In the genomic region with DNA sequence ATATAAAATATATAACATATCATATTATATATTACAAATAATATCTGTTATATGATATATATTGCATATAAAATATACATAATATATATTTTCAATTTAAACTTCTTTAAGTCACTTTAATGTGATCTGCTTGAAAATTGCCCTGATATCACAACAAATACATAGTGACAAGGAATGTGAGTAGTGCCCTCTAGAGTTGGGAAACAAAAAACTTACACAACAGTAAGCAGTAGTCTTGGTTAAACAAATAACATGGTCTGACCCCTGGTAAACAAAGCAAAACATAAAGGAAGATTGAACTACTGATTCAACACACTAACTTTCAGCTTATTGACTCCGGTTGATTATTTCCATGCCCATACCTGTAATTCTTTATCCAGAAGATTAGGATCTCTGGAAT, we compare ENCODE assay signal across 1 cellular context.
TF ChIP-seq lines count a peak whose summit lies in the region.

No MANE protein-coding gene starts in this region.

TF ChIP-seq in GM12878, 131 proteins besides CTCF, POLR2A, EP300 and RAD21 (continued from another document):
- TF ChIP-seq, protein P1, sequence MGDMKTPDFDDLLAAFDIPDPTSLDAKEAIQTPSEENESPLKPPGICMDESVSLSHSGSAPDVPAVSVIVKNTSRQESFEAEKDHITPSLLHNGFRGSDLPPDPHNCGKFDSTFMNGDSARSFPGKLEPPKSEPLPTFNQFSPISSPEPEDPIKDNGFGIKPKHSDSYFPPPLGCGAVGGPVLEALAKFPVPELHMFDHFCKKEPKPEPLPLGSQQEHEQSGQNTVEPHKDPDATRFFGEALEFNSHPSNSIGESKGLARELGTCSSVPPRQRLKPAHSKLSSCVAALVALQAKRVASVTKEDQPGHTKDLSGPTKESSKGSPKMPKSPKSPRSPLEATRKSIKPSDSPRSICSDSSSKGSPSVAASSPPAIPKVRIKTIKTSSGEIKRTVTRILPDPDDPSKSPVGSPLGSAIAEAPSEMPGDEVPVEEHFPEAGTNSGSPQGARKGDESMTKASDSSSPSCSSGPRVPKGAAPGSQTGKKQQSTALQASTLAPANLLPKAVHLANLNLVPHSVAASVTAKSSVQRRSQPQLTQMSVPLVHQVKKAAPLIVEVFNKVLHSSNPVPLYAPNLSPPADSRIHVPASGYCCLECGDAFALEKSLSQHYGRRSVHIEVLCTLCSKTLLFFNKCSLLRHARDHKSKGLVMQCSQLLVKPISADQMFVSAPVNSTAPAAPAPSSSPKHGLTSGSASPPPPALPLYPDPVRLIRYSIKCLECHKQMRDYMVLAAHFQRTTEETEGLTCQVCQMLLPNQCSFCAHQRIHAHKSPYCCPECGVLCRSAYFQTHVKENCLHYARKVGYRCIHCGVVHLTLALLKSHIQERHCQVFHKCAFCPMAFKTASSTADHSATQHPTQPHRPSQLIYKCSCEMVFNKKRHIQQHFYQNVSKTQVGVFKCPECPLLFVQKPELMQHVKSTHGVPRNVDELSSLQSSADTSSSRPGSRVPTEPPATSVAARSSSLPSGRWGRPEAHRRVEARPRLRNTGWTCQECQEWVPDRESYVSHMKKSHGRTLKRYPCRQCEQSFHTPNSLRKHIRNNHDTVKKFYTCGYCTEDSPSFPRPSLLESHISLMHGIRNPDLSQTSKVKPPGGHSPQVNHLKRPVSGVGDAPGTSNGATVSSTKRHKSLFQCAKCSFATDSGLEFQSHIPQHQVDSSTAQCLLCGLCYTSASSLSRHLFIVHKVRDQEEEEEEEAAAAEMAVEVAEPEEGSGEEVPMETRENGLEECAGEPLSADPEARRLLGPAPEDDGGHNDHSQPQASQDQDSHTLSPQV (IDR thresholded peaks at IDR 0.05), result no peak
- no peak for TF ChIP-seq PAX8 (IDR thresholded peaks at IDR 0.05)
- no peak for TF ChIP-seq NFIC (IDR thresholded peaks at IDR 0.05; ENCODE audit: low read depth, low read length)
- TF ChIP-seq PML (IDR thresholded peaks at IDR 0.05; ENCODE audit: low read length), result no peak
- TF ChIP-seq HDAC6 (IDR thresholded peaks at IDR 0.05; ENCODE audit: unreplicated experiment), result no peak
- TF ChIP-seq, protein P2, sequence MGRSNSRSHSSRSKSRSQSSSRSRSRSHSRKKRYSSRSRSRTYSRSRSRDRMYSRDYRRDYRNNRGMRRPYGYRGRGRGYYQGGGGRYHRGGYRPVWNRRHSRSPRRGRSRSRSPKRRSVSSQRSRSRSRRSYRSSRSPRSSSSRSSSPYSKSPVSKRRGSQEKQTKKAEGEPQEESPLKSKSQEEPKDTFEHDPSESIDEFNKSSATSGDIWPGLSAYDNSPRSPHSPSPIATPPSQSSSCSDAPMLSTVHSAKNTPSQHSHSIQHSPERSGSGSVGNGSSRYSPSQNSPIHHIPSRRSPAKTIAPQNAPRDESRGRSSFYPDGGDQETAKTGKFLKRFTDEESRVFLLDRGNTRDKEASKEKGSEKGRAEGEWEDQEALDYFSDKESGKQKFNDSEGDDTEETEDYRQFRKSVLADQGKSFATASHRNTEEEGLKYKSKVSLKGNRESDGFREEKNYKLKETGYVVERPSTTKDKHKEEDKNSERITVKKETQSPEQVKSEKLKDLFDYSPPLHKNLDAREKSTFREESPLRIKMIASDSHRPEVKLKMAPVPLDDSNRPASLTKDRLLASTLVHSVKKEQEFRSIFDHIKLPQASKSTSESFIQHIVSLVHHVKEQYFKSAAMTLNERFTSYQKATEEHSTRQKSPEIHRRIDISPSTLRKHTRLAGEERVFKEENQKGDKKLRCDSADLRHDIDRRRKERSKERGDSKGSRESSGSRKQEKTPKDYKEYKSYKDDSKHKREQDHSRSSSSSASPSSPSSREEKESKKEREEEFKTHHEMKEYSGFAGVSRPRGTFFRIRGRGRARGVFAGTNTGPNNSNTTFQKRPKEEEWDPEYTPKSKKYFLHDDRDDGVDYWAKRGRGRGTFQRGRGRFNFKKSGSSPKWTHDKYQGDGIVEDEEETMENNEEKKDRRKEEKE (IDR thresholded peaks at IDR 0.05), result no peak
- no peak for TF ChIP-seq TCF3 (IDR thresholded peaks at IDR 0.05; ENCODE audit: borderline replicate concordance, insufficient read depth, low read depth, low read length)
- TF ChIP-seq, protein P3, sequence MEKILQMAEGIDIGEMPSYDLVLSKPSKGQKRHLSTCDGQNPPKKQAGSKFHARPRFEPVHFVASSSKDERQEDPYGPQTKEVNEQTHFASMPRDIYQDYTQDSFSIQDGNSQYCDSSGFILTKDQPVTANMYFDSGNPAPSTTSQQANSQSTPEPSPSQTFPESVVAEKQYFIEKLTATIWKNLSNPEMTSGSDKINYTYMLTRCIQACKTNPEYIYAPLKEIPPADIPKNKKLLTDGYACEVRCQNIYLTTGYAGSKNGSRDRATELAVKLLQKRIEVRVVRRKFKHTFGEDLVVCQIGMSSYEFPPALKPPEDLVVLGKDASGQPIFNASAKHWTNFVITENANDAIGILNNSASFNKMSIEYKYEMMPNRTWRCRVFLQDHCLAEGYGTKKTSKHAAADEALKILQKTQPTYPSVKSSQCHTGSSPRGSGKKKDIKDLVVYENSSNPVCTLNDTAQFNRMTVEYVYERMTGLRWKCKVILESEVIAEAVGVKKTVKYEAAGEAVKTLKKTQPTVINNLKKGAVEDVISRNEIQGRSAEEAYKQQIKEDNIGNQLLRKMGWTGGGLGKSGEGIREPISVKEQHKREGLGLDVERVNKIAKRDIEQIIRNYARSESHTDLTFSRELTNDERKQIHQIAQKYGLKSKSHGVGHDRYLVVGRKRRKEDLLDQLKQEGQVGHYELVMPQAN (conservative IDR thresholded peaks at IDR 0.05), result no peak
- TF ChIP-seq ZBED1 (IDR thresholded peaks at IDR 0.05; ENCODE audit: borderline replicate concordance), result no peak
